Comparison of ENCODE assay signal across 7 cellular contexts in genomic region chr20:22842793-22843192, GRCh38.
"Had no signal": no experiment of that assay in that cellular context is flagged by ENCODE, and none has a peak within 500 bp of the region (broad histone marks: within the 10 kb centered on the region; RNA-seq: fewer than 3 reads in every experiment).

No MANE protein-coding gene starts in this region.

- H3K27ac Mint-ChIP-seq: IgD-negative memory B cell had no signal

- ATAC-seq: K562 had no signal

- DNase-seq: IMR-90, KBM-7, KG1 had no signal

- H3K27ac ChIP-seq: HL-60 had no signal

- H3K4me1 Mint-ChIP-seq: IgD-negative memory B cell had no signal

- FAIRE-seq: HTR-8/SVneo, K562 had no signal

- H3K4me3 ChIP-seq: K562 had no signal

- H3K4me3 Mint-ChIP-seq: IgD-negative memory B cell had no signal

- H3K36me3 Mint-ChIP-seq: IgD-negative memory B cell had no signal
